In the genomic region with DNA sequence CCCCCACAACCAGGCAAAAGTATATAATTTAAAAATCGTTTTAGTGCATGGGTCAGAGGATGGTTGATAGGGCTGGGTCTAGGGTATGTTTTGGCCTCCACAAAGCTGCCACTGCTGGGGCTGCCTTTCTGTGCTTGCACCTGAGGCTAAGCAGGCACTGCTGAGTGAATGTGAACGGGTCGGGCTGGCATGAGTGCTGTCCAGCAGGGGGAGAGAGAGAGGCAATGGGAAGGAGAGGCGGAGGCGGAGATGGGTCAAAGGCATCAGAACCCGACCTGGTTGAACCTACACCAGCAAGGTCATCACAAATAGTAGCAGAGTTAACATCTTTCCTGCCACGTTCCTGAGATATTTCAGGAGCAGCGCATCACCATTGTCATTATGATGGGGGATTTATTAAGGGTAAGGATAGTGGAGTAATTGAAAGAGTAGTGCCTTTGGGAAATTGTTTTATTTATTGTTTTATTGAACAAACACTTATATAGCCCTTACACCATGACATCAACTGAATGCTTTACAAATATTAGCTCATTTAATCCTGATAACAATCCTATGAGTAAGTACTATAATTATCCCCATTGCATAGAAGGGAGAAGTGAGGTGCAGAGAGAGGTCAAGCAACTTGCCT, we compare ENCODE assay signal across 8 cellular contexts. TPM values are rescaled to one million over a fixed set of nuclear protein-coding genes. Genes with fewer than 3 reads are reported as not detected.
DNase-seq lines count a peak whose midpoint lies in the region; ATAC-seq and TF ChIP-seq lines count a peak whose summit lies in the region.

No MANE protein-coding gene starts in this region.

- peak; percentile 41 for DNase-seq in activated CD8-positive, alpha-beta memory T cell treated with anti-CD3 and anti-CD28 coated beads, Interleukin-2, amount 10 ng/mL, durations not matched to agents 7 days and 5 days
- no peak for DNase-seq in activated CD8-positive, alpha-beta memory T cell treated with anti-CD3 and anti-CD28 coated beads, Interleukin-2, amount 50 U/mL, for 4 hours
- peak; percentile 87 for DNase-seq in Karpas-422

- H3K4me1 ChIP-seq in Karpas-422 (ENCODE audit: low read length) (no peaks in the 10 kb centered on the region), liver (ENCODE audit: control insufficient read depth in 4 of 4, insufficient read depth in 4 of 4, low read length in 3 of 4) (no peaks in the 10 kb centered on the region)

- H3K27me3 ChIP-seq in Karpas-422 (ENCODE audit: low read length) (0 out of 2 replicates have a peak, but pooled peaks cover 2% of the 10 kb centered on the region), liver (ENCODE audit: control insufficient read depth in 4 of 4, insufficient read depth in 4 of 4, low read length in 3 of 4) (no peaks in the 10 kb centered on the region)

- H3K9me3 ChIP-seq in Karpas-422 (ENCODE audit: low read length) (no peaks in the 10 kb centered on the region), liver (ENCODE audit: control insufficient read depth in 4 of 4, low read length in 3 of 4) (no peaks in the 10 kb centered on the region)

- WGBS in liver, result 6% methylated on average over 8 of the region's 8 CpGs

- H3K9ac ChIP-seq in Karpas-422 (ENCODE audit: low read length) (no peak overlapping the region), liver (ENCODE audit: low read depth in 1 of 2, low read length in 2 of 2) (no peak overlapping the region)

- H3K27ac ChIP-seq in Karpas-422 (ENCODE audit: low read length), result no peak overlapping the region
- H3K27ac ChIP-seq in VCaP, result no peak overlapping the region
- no peak overlapping the region for H3K27ac ChIP-seq in liver (ENCODE audit: low read depth in 1 of 2, low read length in 2 of 2)

- no peak for ATAC-seq in activated CD8-positive, alpha-beta memory T cell treated with anti-CD3 and anti-CD28 coated beads, Interleukin-2, amount 10 ng/mL, durations not matched to agents 7 days and 5 days
- no peak for ATAC-seq in HG02973 (IDR thresholded peaks at IDR 0.05; ENCODE audit: unreplicated experiment)
- no peak for ATAC-seq in HG03460 (IDR thresholded peaks at IDR 0.05; ENCODE audit: unreplicated experiment)
- ATAC-seq in HG03175 (IDR thresholded peaks at IDR 0.05; ENCODE audit: unreplicated experiment), result no peak

- TF ChIP-seq CTCF in VCaP (conservative IDR thresholded peaks at IDR 0.05) (peak; percentile 80), liver (IDR thresholded peaks at IDR 0.05; ENCODE audit: low read depth, low read length, missing input control) (peak; percentile 23)

- no peaks in the 10 kb centered on the region for H3K36me3 Mint-ChIP-seq in activated CD8-positive, alpha-beta memory T cell treated with anti-CD3 and anti-CD28 coated beads, Interleukin-2, amount 10 ng/mL, durations not matched to agents 7 days and 5 days

- H3K36me3 ChIP-seq in Karpas-422 (ENCODE audit: insufficient read depth, low read length) (no peaks in the 10 kb centered on the region), liver (ENCODE audit: control insufficient read depth in 4 of 4, insufficient read depth in 3 of 4, low read depth in 1 of 4, low read length in 3 of 4) (no peaks in the 10 kb centered on the region)

- H4K20me1 ChIP-seq in Karpas-422 (ENCODE audit: insufficient read depth, low read depth, low read length), result no peaks in the 10 kb centered on the region

- H3K4me3 Mint-ChIP-seq in activated CD8-positive, alpha-beta memory T cell treated with anti-CD3 and anti-CD28 coated beads, Interleukin-2, amount 10 ng/mL, durations not matched to agents 7 days and 5 days, result no peak overlapping the region

- H3K79me2 ChIP-seq in Karpas-422 (ENCODE audit: low read length), result no peaks in the 10 kb centered on the region

- H3K4me2 ChIP-seq in Karpas-422 (ENCODE audit: low read depth, low read length, poor library complexity, severe bottlenecking), result no peak overlapping the region

- no peaks in the 10 kb centered on the region for H3K9me2 ChIP-seq in Karpas-422 (replicated peaks; ENCODE audit: insufficient read depth, low read length)

- H3K4me1 Mint-ChIP-seq in activated CD8-positive, alpha-beta memory T cell treated with anti-CD3 and anti-CD28 coated beads, Interleukin-2, amount 10 ng/mL, durations not matched to agents 7 days and 5 days, result no peaks in the 10 kb centered on the region

- H3K27me3 Mint-ChIP-seq in activated CD8-positive, alpha-beta memory T cell treated with anti-CD3 and anti-CD28 coated beads, Interleukin-2, amount 10 ng/mL, durations not matched to agents 7 days and 5 days, result peaks cover 10% of the 10 kb centered on the region

- H2AFZ ChIP-seq in Karpas-422 (ENCODE audit: low read length), result no peak overlapping the region

- CTCF ChIA-PET in activated CD8-positive, alpha-beta memory T cell treated with anti-CD3 and anti-CD28 coated beads, Interleukin-2, amount 10 ng/mL, durations not matched to agents 7 days and 5 days (lab: Charles Lee), result no interaction called here

- no peak overlapping the region for H3K4me3 ChIP-seq in Karpas-422 (ENCODE audit: low read length)
- no peak overlapping the region for H3K4me3 ChIP-seq in liver (ENCODE audit: low read depth in 1 of 3, low read length in 3 of 3)

- no peak overlapping the region for H3K27ac Mint-ChIP-seq in activated CD8-positive, alpha-beta memory T cell treated with anti-CD3 and anti-CD28 coated beads, Interleukin-2, amount 10 ng/mL, durations not matched to agents 7 days and 5 days

- H3K9me3 Mint-ChIP-seq in activated CD8-positive, alpha-beta memory T cell treated with anti-CD3 and anti-CD28 coated beads, Interleukin-2, amount 10 ng/mL, durations not matched to agents 7 days and 5 days (ENCODE audit: low read depth), result no peaks in the 10 kb centered on the region

- peak; percentile 9 to 56 for TF ChIP-seq RAD21 in liver (IDR thresholded peaks at IDR 0.05)

TF ChIP-seq in liver, 16 proteins besides CTCF, POLR2A, EP300 and RAD21:
- TF ChIP-seq EGR1 (IDR thresholded peaks at IDR 0.05; ENCODE audit: low read depth in 2 of 2) (no peak), GABPA (IDR thresholded peaks at IDR 0.05 in 1 of 2, conservative IDR thresholded peaks at IDR 0.05 in 1 of 2) (no peak)
- TF ChIP-seq, protein P1, sequence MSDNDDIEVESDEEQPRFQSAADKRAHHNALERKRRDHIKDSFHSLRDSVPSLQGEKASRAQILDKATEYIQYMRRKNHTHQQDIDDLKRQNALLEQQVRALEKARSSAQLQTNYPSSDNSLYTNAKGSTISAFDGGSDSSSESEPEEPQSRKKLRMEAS (IDR thresholded peaks at IDR 0.05), result no peak

RNA-seq across cellular contexts. Expression of a gene that starts 5.8 kb away (rescaled TPM):
- not detected for total RNA-seq in activated CD8-positive, alpha-beta memory T cell treated with anti-CD3 and anti-CD28 coated beads, Interleukin-2, amount 10 ng/mL, durations not matched to agents 7 days and 5 days
- not detected in 2 replicates for total RNA-seq in Karpas-422 (2014; rRNA removed; shearing (Covaris generic); ENCODE audit: low replicate concordance)
- total RNA-seq in liver, result 1 to 10 TPM in 1 of 2 donors, under 1 TPM in 1; 0.33 to 1.2 TPM
- under 1 TPM; 0.07 to 0.13 TPM for polyA plus RNA-seq in liver
